1 cellular context compared by ENCODE assay signal in genomic region chr22:19761500-19762314, GRCh38.
TF ChIP-seq lines count a peak whose summit lies in the region.

No MANE protein-coding gene starts in this region.

TF ChIP-seq in H1, 55 proteins besides CTCF, POLR2A, EP300 and RAD21:
- no peak for TF ChIP-seq MAX (IDR thresholded peaks at IDR 0.05)
- no peak for TF ChIP-seq JUND (IDR thresholded peaks at IDR 0.05; ENCODE audit: low read length)
- no peak for TF ChIP-seq ZNF274 (IDR thresholded peaks at IDR 0.05; ENCODE audit: borderline replicate concordance, extremely low read depth, low read length)
- TF ChIP-seq, protein P1, sequence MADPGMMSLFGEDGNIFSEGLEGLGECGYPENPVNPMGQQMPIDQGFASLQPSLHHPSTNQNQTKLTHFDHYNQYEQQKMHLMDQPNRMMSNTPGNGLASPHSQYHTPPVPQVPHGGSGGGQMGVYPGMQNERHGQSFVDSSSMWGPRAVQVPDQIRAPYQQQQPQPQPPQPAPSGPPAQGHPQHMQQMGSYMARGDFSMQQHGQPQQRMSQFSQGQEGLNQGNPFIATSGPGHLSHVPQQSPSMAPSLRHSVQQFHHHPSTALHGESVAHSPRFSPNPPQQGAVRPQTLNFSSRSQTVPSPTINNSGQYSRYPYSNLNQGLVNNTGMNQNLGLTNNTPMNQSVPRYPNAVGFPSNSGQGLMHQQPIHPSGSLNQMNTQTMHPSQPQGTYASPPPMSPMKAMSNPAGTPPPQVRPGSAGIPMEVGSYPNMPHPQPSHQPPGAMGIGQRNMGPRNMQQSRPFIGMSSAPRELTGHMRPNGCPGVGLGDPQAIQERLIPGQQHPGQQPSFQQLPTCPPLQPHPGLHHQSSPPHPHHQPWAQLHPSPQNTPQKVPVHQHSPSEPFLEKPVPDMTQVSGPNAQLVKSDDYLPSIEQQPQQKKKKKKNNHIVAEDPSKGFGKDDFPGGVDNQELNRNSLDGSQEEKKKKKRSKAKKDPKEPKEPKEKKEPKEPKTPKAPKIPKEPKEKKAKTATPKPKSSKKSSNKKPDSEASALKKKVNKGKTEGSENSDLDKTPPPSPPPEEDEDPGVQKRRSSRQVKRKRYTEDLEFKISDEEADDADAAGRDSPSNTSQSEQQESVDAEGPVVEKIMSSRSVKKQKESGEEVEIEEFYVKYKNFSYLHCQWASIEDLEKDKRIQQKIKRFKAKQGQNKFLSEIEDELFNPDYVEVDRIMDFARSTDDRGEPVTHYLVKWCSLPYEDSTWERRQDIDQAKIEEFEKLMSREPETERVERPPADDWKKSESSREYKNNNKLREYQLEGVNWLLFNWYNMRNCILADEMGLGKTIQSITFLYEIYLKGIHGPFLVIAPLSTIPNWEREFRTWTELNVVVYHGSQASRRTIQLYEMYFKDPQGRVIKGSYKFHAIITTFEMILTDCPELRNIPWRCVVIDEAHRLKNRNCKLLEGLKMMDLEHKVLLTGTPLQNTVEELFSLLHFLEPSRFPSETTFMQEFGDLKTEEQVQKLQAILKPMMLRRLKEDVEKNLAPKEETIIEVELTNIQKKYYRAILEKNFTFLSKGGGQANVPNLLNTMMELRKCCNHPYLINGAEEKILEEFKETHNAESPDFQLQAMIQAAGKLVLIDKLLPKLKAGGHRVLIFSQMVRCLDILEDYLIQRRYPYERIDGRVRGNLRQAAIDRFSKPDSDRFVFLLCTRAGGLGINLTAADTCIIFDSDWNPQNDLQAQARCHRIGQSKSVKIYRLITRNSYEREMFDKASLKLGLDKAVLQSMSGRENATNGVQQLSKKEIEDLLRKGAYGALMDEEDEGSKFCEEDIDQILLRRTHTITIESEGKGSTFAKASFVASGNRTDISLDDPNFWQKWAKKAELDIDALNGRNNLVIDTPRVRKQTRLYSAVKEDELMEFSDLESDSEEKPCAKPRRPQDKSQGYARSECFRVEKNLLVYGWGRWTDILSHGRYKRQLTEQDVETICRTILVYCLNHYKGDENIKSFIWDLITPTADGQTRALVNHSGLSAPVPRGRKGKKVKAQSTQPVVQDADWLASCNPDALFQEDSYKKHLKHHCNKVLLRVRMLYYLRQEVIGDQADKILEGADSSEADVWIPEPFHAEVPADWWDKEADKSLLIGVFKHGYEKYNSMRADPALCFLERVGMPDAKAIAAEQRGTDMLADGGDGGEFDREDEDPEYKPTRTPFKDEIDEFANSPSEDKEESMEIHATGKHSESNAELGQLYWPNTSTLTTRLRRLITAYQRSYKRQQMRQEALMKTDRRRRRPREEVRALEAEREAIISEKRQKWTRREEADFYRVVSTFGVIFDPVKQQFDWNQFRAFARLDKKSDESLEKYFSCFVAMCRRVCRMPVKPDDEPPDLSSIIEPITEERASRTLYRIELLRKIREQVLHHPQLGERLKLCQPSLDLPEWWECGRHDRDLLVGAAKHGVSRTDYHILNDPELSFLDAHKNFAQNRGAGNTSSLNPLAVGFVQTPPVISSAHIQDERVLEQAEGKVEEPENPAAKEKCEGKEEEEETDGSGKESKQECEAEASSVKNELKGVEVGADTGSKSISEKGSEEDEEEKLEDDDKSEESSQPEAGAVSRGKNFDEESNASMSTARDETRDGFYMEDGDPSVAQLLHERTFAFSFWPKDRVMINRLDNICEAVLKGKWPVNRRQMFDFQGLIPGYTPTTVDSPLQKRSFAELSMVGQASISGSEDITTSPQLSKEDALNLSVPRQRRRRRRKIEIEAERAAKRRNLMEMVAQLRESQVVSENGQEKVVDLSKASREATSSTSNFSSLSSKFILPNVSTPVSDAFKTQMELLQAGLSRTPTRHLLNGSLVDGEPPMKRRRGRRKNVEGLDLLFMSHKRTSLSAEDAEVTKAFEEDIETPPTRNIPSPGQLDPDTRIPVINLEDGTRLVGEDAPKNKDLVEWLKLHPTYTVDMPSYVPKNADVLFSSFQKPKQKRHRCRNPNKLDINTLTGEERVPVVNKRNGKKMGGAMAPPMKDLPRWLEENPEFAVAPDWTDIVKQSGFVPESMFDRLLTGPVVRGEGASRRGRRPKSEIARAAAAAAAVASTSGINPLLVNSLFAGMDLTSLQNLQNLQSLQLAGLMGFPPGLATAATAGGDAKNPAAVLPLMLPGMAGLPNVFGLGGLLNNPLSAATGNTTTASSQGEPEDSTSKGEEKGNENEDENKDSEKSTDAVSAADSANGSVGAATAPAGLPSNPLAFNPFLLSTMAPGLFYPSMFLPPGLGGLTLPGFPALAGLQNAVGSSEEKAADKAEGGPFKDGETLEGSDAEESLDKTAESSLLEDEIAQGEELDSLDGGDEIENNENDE (IDR thresholded peaks at IDR 0.05; ENCODE audit: insufficient replicate concordance, low read length), result no peak
- TF ChIP-seq TBP (IDR thresholded peaks at IDR 0.05; ENCODE audit: low read depth, low read length), result no peak
- no peak for TF ChIP-seq RBBP5 (IDR thresholded peaks at IDR 0.05; ENCODE audit: borderline replicate concordance, low read depth, low read length)
- TF ChIP-seq SIRT6 (IDR thresholded peaks at IDR 0.05; ENCODE audit: low read length), result no peak
- TF ChIP-seq SP2 (IDR thresholded peaks at IDR 0.05; ENCODE audit: low read length), result no peak
- peak; percentile 85; the same call in 1 of the 2 replicates for TF ChIP-seq CBX8 (IDR thresholded peaks at IDR 0.05; ENCODE audit: borderline replicate concordance, low read depth, low read length)
- no peak for TF ChIP-seq POU5F1 (IDR thresholded peaks at IDR 0.05; ENCODE audit: low read depth, low read length)
- TF ChIP-seq HDAC2 (IDR thresholded peaks at IDR 0.05; ENCODE audit: borderline replicate concordance in 1 of 2, low read depth in 2 of 2, low read length in 2 of 2), result no peak
- no peak for TF ChIP-seq TEAD4 (IDR thresholded peaks at IDR 0.05; ENCODE audit: low read depth, low read length)
- TF ChIP-seq SIX5 (IDR thresholded peaks at IDR 0.05; ENCODE audit: low read depth, low read length), result no peak
- no peak for TF ChIP-seq MAFK (IDR thresholded peaks at IDR 0.05; ENCODE audit: low read depth, low read length)
- TF ChIP-seq CBX5 (IDR thresholded peaks at IDR 0.05; ENCODE audit: low read depth, low read length), result no peak
- TF ChIP-seq TCF12 (IDR thresholded peaks at IDR 0.05; ENCODE audit: low read depth, low read length), result no peak
- TF ChIP-seq, protein P2, sequence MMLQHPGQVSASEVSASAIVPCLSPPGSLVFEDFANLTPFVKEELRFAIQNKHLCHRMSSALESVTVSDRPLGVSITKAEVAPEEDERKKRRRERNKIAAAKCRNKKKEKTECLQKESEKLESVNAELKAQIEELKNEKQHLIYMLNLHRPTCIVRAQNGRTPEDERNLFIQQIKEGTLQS (IDR thresholded peaks at IDR 0.05; ENCODE audit: insufficient read depth, low read depth, low read length), result no peak
- TF ChIP-seq GTF2F1 (IDR thresholded peaks at IDR 0.05; ENCODE audit: borderline replicate concordance, low read depth, low read length), result no peak
- no peak for TF ChIP-seq HDAC6 (IDR thresholded peaks at IDR 0.05; ENCODE audit: low read depth, low read length)
- TF ChIP-seq USF2 (IDR thresholded peaks at IDR 0.05; ENCODE audit: low read length), result no peak
- no peak for TF ChIP-seq EGR1 (IDR thresholded peaks at IDR 0.05; ENCODE audit: borderline replicate concordance, low read depth, low read length)
- TF ChIP-seq E2F6 (IDR thresholded peaks at IDR 0.05), result no peak
- TF ChIP-seq GABPA (IDR thresholded peaks at IDR 0.05; ENCODE audit: borderline replicate concordance, insufficient read depth, low read length), result no peak
- TF ChIP-seq NRF1 (IDR thresholded peaks at IDR 0.05; ENCODE audit: low read depth, low read length), result no peak
- TF ChIP-seq CREB1 (IDR thresholded peaks at IDR 0.05), result no peak
- no peak for TF ChIP-seq SP4 (IDR thresholded peaks at IDR 0.05; ENCODE audit: low read length)
- no peak for TF ChIP-seq TAF7 (optimal IDR thresholded peaks at IDR 0.05; ENCODE audit: borderline replicate concordance, low read depth, low read length)
- no peak for TF ChIP-seq YY1 (IDR thresholded peaks at IDR 0.05; ENCODE audit: low read depth, low read length)
- no peak for TF ChIP-seq TAF1 (IDR thresholded peaks at IDR 0.05; ENCODE audit: low read depth, low read length)
- TF ChIP-seq BRCA1 (IDR thresholded peaks at IDR 0.05; ENCODE audit: low read depth, low read length), result no peak
- peak; percentile 82 for TF ChIP-seq RNF2 (IDR thresholded peaks at IDR 0.05; ENCODE audit: borderline replicate concordance, low read depth, low read length, missing control alignments, poor library complexity, severe bottlenecking)
- peak; percentile 97 for TF ChIP-seq SUZ12 (IDR thresholded peaks at IDR 0.05; ENCODE audit: low read length)
- TF ChIP-seq JUN (IDR thresholded peaks at IDR 0.05; ENCODE audit: low read depth, low read length), result no peak
- no peak for TF ChIP-seq PHF8 (conservative IDR thresholded peaks at IDR 0.05; ENCODE audit: low read depth, low read length)
- peak; percentile 99 for TF ChIP-seq EZH2 (IDR thresholded peaks at IDR 0.05; ENCODE audit: low read depth, low read length, severe bottlenecking)
